In genomic region chr10:17232276-17232987, GRCh38 we compare ENCODE assay signal across 9 cellular contexts. TPM values are rescaled to one million over a fixed set of nuclear protein-coding genes. Genes with fewer than 3 reads are reported as not detected.
DNase-seq lines count a peak whose midpoint lies in the region; ATAC-seq and TF ChIP-seq lines count a peak whose summit lies in the region.
"Had no signal": no experiment of that assay in that cellular context is flagged by ENCODE, and none has a peak within 500 bp of the region (broad histone marks: within the 10 kb centered on the region; RNA-seq: fewer than 3 reads in every experiment).

No MANE protein-coding gene starts in this region.

- H3K18ac ChIP-seq in IMR-90 (ENCODE audit: low read depth, low read length) = no peak overlapping the region

- no peaks in the 10 kb centered on the region for H3K9me1 ChIP-seq in IMR-90 (ENCODE audit: insufficient read depth, low read length)

- H3K27me3 ChIP-seq in IMR-90 (ENCODE audit: control insufficient read depth, insufficient read depth, low read length) = no peaks in the 10 kb centered on the region
- peaks cover 0 to 70% (median 11%) of the 10 kb centered on the region in 3 donors for H3K27me3 ChIP-seq in psoas muscle (ENCODE audit: insufficient read depth in 3 of 3, low read length in 2 of 3)

- H3K9me3 ChIP-seq in IMR-90 (ENCODE audit: control insufficient read depth, insufficient read depth, low read length) (no peaks in the 10 kb centered on the region), psoas muscle (no peaks in the 10 kb centered on the region)

- H3K27ac ChIP-seq in IMR-90 (ENCODE audit: insufficient read depth, low read length) (no peak overlapping the region), coronary artery (peak overlapping the region; percentile 99 to 100), psoas muscle (no peak overlapping the region)

- peak overlapping the region; percentile 84 for H3K4me2 ChIP-seq in IMR-90 (ENCODE audit: low read depth, low read length)

- H4K8ac ChIP-seq in IMR-90 (ENCODE audit: low read depth in 2 of 2, low read length in 2 of 2) = no peak overlapping the region

- WGBS in IMR-90 (ENCODE audit: extremely low coverage in 2 of 2, insufficient read length in 1 of 2), 2 experiments = no CpG with 5 or more reads among the region's 3 CpGs
- 26 to 54% (median 45%) methylated on average over 3 of the region's 3 CpGs for WGBS in psoas muscle, 3 donors

- no peak overlapping the region for H2AK9ac ChIP-seq in IMR-90 (replicated peaks; ENCODE audit: low read depth, low read length, poor library complexity)

- TF ChIP-seq CTCF in GM10266 (IDR thresholded peaks at IDR 0.05; ENCODE audit: control insufficient read depth, insufficient read depth, low read depth, missing control alignments) (no peak), IMR-90 (conservative IDR thresholded peaks at IDR 0.05; ENCODE audit: low read depth, low read length) (no peak), coronary artery (IDR thresholded peaks at IDR 0.05) (no peak), psoas muscle (IDR thresholded peaks at IDR 0.05) (no peak)

- peak overlapping the region; percentile 35; the same call in 1 of the 2 replicates for H3K23ac ChIP-seq in IMR-90 (ENCODE audit: low read depth, low read length)

- H3K36me3 ChIP-seq in IMR-90 (ENCODE audit: control insufficient read depth, insufficient read depth, low read length) = peaks cover 55% of the 10 kb centered on the region
- H3K36me3 ChIP-seq in psoas muscle (ENCODE audit: insufficient read depth in 1 of 2, low read depth in 1 of 2) = peaks cover 3 to 61% of the 10 kb centered on the region in 2 donors

- H2BK20ac ChIP-seq in IMR-90 (ENCODE audit: low read depth, low read length) = no peak overlapping the region

- H3K4me3 ChIP-seq in IMR-90 (ENCODE audit: insufficient read depth, low read depth, low read length) (peak overlapping the region; percentile 33), coronary artery (peak overlapping the region; percentile 100), psoas muscle (peak overlapping the region; percentile 80)

- H4K91ac ChIP-seq in IMR-90 (ENCODE audit: insufficient read depth, low read depth, low read length) = no peak overlapping the region

- intact Hi-C loops in IMR-90 (cut with micrococcal nuclease) (no loop called here), psoas muscle (cut with DNase I) (no loop called here)

- H2BK120ac ChIP-seq in IMR-90 (ENCODE audit: low read depth, low read length) = no peak overlapping the region

- H3K4ac ChIP-seq in IMR-90 (ENCODE audit: low read depth, low read length) = no peak overlapping the region

- TF ChIP-seq POLR2A in IMR-90 (IDR thresholded peaks at IDR 0.05; ENCODE audit: low read depth, low read length) = peak; percentile 59

- dilution Hi-C loops in IMR-90 (cut with HindIII; ENCODE audit: low sequenced_read_pairs, unreplicated experiment) = no loop called here

- H2BK15ac ChIP-seq in IMR-90 (ENCODE audit: low read depth, low read length) = no peak overlapping the region

- CTCF ChIA-PET in IMR-90 (lab: Yijun Ruan, JAX) = no interaction called here

- ATAC-seq in IMR-90 (ENCODE audit: low read depth) (no peak), psoas muscle (no peak), HG03196 (IDR thresholded peaks at IDR 0.05; ENCODE audit: unreplicated experiment) (no peak), GM21576 (IDR thresholded peaks at IDR 0.05; ENCODE audit: unreplicated experiment) (no peak)

- H3K4me1 ChIP-seq in IMR-90 (ENCODE audit: control insufficient read depth, insufficient read depth, low read length) (peaks cover 11% of the 10 kb centered on the region), psoas muscle (peaks cover 45% of the 10 kb centered on the region)

- peaks cover 82% of the 10 kb centered on the region for H4K20me1 ChIP-seq in IMR-90 (ENCODE audit: insufficient read depth, low read length)

- peak overlapping the region; percentile 20; the same call in 1 of the 2 replicates for H3K56ac ChIP-seq in IMR-90 (ENCODE audit: extremely low read depth, insufficient read depth, low read length)

- DNase-seq in GM10266 (ENCODE audit: extremely low spot score) = peak; percentile 33
- DNase-seq in IMR-90 = peak; percentile 34
- DNase-seq in coronary artery (ENCODE audit: low spot score) = no peak
- no peak for DNase-seq in psoas muscle
- no peak for DNase-seq in NK-92 (lab: John Stamatoyannopoulos, UW; ENCODE audit: unreplicated experiment)
- no peak for DNase-seq in ecto neural progenitor cell (ENCODE audit: low spot score)
- DNase-seq: NCI-H2081 had no signal

- no peak for TF ChIP-seq RAD21 in IMR-90 (IDR thresholded peaks at IDR 0.05; ENCODE audit: low read length)

- no peak overlapping the region for H2AFZ ChIP-seq in IMR-90 (replicated peaks; ENCODE audit: low read length, poor library complexity)

- peak overlapping the region; percentile 27 for H2BK5ac ChIP-seq in IMR-90 (ENCODE audit: low read depth, low read length, poor library complexity, severe bottlenecking)

- peak overlapping the region; percentile 66; the same call in 1 of the 2 replicates for H3K9ac ChIP-seq in IMR-90 (ENCODE audit: low read depth, low read length)

- no TSS peak for BruUV-seq in IMR-90 (replicated peaks; lab: Mats Ljungman, UMichigan)

- POLR2A ChIA-PET in IMR-90 (lab: Charles Lee; ENCODE audit: unreplicated experiment) = interaction anchor here (0.6 to 1.4 kb wide), 3 partner anchors 167 to 415 kb away, joined by 3 read pairs; partner anchors contain the start of gene RSU1

- in situ Hi-C loops in IMR-90 (cut with MboI; ENCODE audit: low sequenced_read_pairs) = no loop called here

- no peak overlapping the region for H2AK5ac ChIP-seq in IMR-90 (ENCODE audit: low read depth, low read length)

- no peak overlapping the region for H4K5ac ChIP-seq in IMR-90 (ENCODE audit: low read depth, low read length)

- peak overlapping the region; percentile 38 for H3K14ac ChIP-seq in IMR-90 (replicated peaks; ENCODE audit: low read depth, low read length)

- H3K79me1 ChIP-seq in IMR-90 (ENCODE audit: low read depth in 1 of 2, low read length in 2 of 2) = peaks cover 17 to 33% of the 10 kb centered on the region in 2 experiments

TF ChIP-seq in IMR-90, 13 proteins besides CTCF, POLR2A, EP300 and RAD21:
- no peak for TF ChIP-seq NFE2L2 (IDR thresholded peaks at IDR 0.05; ENCODE audit: low read depth, low read length)
- TF ChIP-seq MAFK (IDR thresholded peaks at IDR 0.05; ENCODE audit: low read depth, low read length) = peak; percentile 98
- TF ChIP-seq CHD1 (IDR thresholded peaks at IDR 0.05; ENCODE audit: low read depth, low read length) = peak; percentile 48; the same call in 1 of the 2 replicates

RNA-seq across cellular contexts. Expression of gene VIM, which starts 4.4 kb away (rescaled TPM):
- total RNA-seq in IMR-90 (2012; rRNA removed) (6,409 and 6,735 TPM in 2 replicates), psoas muscle (100 to 1,000 TPM; 166 to 315 (median 198) TPM)
- polyA plus RNA-seq in IMR-90 (2012; rRNA removed) (4,502 and 5,313 TPM in 2 replicates), psoas muscle (100 to 1,000 TPM; 126 to 443 (median 175) TPM)
- polyA plus RNA-seq in IMR-90 (2012; cell fraction: cytosol; rRNA removed) = 3,296 and 6,454 TPM in 2 replicates
- 3,181 and 7,305 TPM in 2 replicates for polyA plus RNA-seq in IMR-90 (2012; cell fraction: nucleus; rRNA removed; ENCODE audit: low replicate concordance)

RNA-seq across cellular contexts. Expression of gene TRDMT1, which starts 31.0 kb away (rescaled TPM):
- 4.7 and 6.7 TPM in 2 replicates for total RNA-seq in IMR-90 (2012; rRNA removed)
- 2.1 and 2.2 TPM in 2 replicates for polyA plus RNA-seq in IMR-90 (2012; rRNA removed)
- 0.90 and 4.7 TPM in 2 replicates for polyA plus RNA-seq in IMR-90 (2012; cell fraction: cytosol; rRNA removed)
- 0.49 and 4.0 TPM in 2 replicates for polyA plus RNA-seq in IMR-90 (2012; cell fraction: nucleus; rRNA removed; ENCODE audit: low replicate concordance)
- 1 to 10 TPM in 3 of 4 donors, under 1 TPM in 1; 0.84 to 2.7 (median 1.9) TPM for total RNA-seq in psoas muscle
- 1 to 10 TPM in 2 of 3 donors, under 1 TPM in 1; 0.49 to 2.5 (median 2.3) TPM for polyA plus RNA-seq in psoas muscle

Comparison
In these comparisons a context has a peak if more than half of its experiments do, and no peak if none do; other contexts are left out.
1. DNase-seq: peak in GM10266 (single experiment) and IMR-90 (single experiment); none in coronary artery (single experiment), psoas muscle (0 of 2), NK-92 (single experiment) and ecto neural progenitor cell (single experiment).
2. H3K27ac ChIP-seq: peak in coronary artery (2 of 2); none in IMR-90 (single experiment) and psoas muscle (single experiment).
3. H3K4me3 ChIP-seq: peak in every context shown above with its lines; median percentile 100 in coronary artery; 80 in psoas muscle; 33 in IMR-90.
4. RNA of gene VIM, which starts 4.4 kb away (total RNA-seq): 6,409 to 6,735 TPM in IMR-90; 166 to 315 TPM in psoas muscle; every median in the first group is over 10 times any median in the second.